In genomic region chr13:45105895-45106294, GRCh38 we compare ENCODE assay signal across 2 cellular contexts.
TF ChIP-seq lines count a peak whose summit lies in the region.

No MANE protein-coding gene starts in this region.

TF ChIP-seq in IMR-90, 13 proteins besides CTCF, POLR2A, EP300 and RAD21:
- TF ChIP-seq FOS (IDR thresholded peaks at IDR 0.05; ENCODE audit: low read depth, low read length) = peak; percentile 27; the same call in 1 of the 2 replicates
- TF ChIP-seq SMC3 (IDR thresholded peaks at IDR 0.05; ENCODE audit: low read depth, low read length) = no peak
- TF ChIP-seq BHLHE40 (IDR thresholded peaks at IDR 0.05; ENCODE audit: low read depth, low read length) = no peak
- TF ChIP-seq CEBPB (IDR thresholded peaks at IDR 0.05; ENCODE audit: low read depth, low read length) = peak; percentile 98

TF ChIP-seq in H1, 55 proteins besides CTCF, POLR2A, EP300 and RAD21:
- TF ChIP-seq TBP (IDR thresholded peaks at IDR 0.05; ENCODE audit: low read depth, low read length) (no peak), MAFK (IDR thresholded peaks at IDR 0.05; ENCODE audit: low read depth, low read length) (no peak), JUN (IDR thresholded peaks at IDR 0.05; ENCODE audit: low read depth, low read length) (no peak), JUND (IDR thresholded peaks at IDR 0.05; ENCODE audit: low read length) (no peak), NANOG (IDR thresholded peaks at IDR 0.05; ENCODE audit: insufficient read depth, low read depth, low read length, poor library complexity, severe bottlenecking) (no peak), PHF8 (conservative IDR thresholded peaks at IDR 0.05; ENCODE audit: low read depth, low read length) (no peak), RFX5 (IDR thresholded peaks at IDR 0.05; ENCODE audit: borderline replicate concordance, low read depth, low read length) (no peak), SIRT6 (IDR thresholded peaks at IDR 0.05; ENCODE audit: low read length) (no peak), KDM1A (IDR thresholded peaks at IDR 0.05; ENCODE audit: borderline replicate concordance, low read length) (no peak), POU5F1 (IDR thresholded peaks at IDR 0.05; ENCODE audit: low read depth, low read length) (no peak), BACH1 (IDR thresholded peaks at IDR 0.05; ENCODE audit: low read length) (no peak)
